28 cellular contexts compared by ENCODE assay signal in genomic region chr2:36423172-36423571, GRCh38.
DNase-seq lines count a peak whose midpoint lies in the region; ATAC-seq, FAIRE-seq and TF ChIP-seq lines count a peak whose summit lies in the region.
"Had no signal": no experiment of that assay in that cellular context is flagged by ENCODE, and none has a peak within 500 bp of the region (broad histone marks: within the 10 kb centered on the region; RNA-seq: fewer than 3 reads in every experiment).

No MANE protein-coding gene starts in this region.

- H3K4me1 ChIP-seq in left lung = peaks cover 0 to 3% of the 10 kb centered on the region in 2 donors
- H3K4me1 ChIP-seq in MM.1S (ENCODE audit: low read length) = no peaks in the 10 kb centered on the region
- H3K4me1 ChIP-seq: parathyroid adenoma, Peyer's patch, suprapubic skin had no signal

- H3K79me2 ChIP-seq in MM.1S (ENCODE audit: low read length) = no peaks in the 10 kb centered on the region

- peak; percentile 64 for ATAC-seq in left lung
- no peak for ATAC-seq in HG02610 (IDR thresholded peaks at IDR 0.05; ENCODE audit: unreplicated experiment)
- ATAC-seq: activated naive CD4-positive, alpha-beta T cell treated with anti-CD3 and anti-CD28 coated beads, Interleukin-2, amount 50 U/mL, for 72 hours; activated T-cell treated with anti-CD3 and anti-CD28 coated beads, Interleukin-2, amount 50 U/mL, for 72 hours; natural killer cell treated with Interleukin-12 subunit alpha and Interleukin-12 subunit beta and Interleukin-15 and Interleukin-18, amount 100 ng/mL, for 72 hours had no signal

- no peaks in the 10 kb centered on the region for H3K9me2 ChIP-seq in MM.1S (replicated peaks; ENCODE audit: insufficient read depth, low read length)

- TF ChIP-seq CTCF in left lung (IDR thresholded peaks at IDR 0.05) = no peak
- TF ChIP-seq CTCF in MM.1S (IDR thresholded peaks at IDR 0.05; ENCODE audit: low read length) = no peak

- H3K27ac ChIP-seq in left lung = no peak overlapping the region
- no peak overlapping the region for H3K27ac ChIP-seq in MM.1S (ENCODE audit: low read length)
- H3K27ac ChIP-seq: epithelial cell of prostate, parathyroid adenoma, Peyer's patch, SJSA1, suprapubic skin, vagina had no signal

- no peaks in the 10 kb centered on the region for H3F3A ChIP-seq in MM.1S (ENCODE audit: insufficient read depth, low read length)

- H3K27me3 ChIP-seq in left lung (no peaks in the 10 kb centered on the region), MM.1S (replicated peaks; ENCODE audit: insufficient read depth, low read length) (no peaks in the 10 kb centered on the region)
- H3K27me3 ChIP-seq: heart right ventricle, Peyer's patch, SJSA1, suprapubic skin, vagina had no signal

- H3K36me3 ChIP-seq in left lung (no peaks in the 10 kb centered on the region), MM.1S (replicated peaks; ENCODE audit: insufficient read depth, low read length) (no peaks in the 10 kb centered on the region)
- H3K36me3 ChIP-seq: HAP-1, Peyer's patch, suprapubic skin, vagina had no signal

- no peak overlapping the region for H3K4me2 ChIP-seq in MM.1S (ENCODE audit: low read depth, low read length)

- peak; percentile 53 for FAIRE-seq in G401.6 (lab: Jason Lieb, UNC)

- DNase-seq in NCI-H1105 treated with DMSO at 0.1 percent for 48 hours (lab: John Stamatoyannopoulos, UW) (peak; percentile 71), NCI-H748 (lab: John Stamatoyannopoulos, UW; ENCODE audit: unreplicated experiment) (peak; percentile 87), left lung (no peak), putamen (ENCODE audit: low spot score) (no peak), MM.1S (no peak)
- DNase-seq in activated T-cell treated with anti-CD3 and anti-CD28 coated beads, Interleukin-2, amount 50 U/mL, for 48 hours = no peak
- DNase-seq: activated CD4-positive, alpha-beta T cell treated with anti-CD3 and anti-CD28 coated beads for 4 hours; activated T-cell treated with anti-CD3 and anti-CD28 coated beads, Interleukin-2, amount 50 U/mL, for 72 hours; aorta; C1 segment of cervical spinal cord; caudate nucleus; GF-D8; heart right ventricle; Karpas-422; left ventricle myocardium superior; midbrain; NK-92 treated with Interleukin-12 subunit alpha and Interleukin-12 subunit beta, amount 100 ng/mL, for 24 hours; Peyer's patch had no signal

- H3K9ac ChIP-seq in MM.1S (ENCODE audit: low read length) = no peak overlapping the region
- H3K9ac ChIP-seq: parathyroid adenoma had no signal

- H2AFZ ChIP-seq in MM.1S (ENCODE audit: low read length) = no peak overlapping the region
- H2AFZ ChIP-seq: parathyroid adenoma had no signal

- no peaks in the 10 kb centered on the region for H3K9me3 ChIP-seq in left lung
- no peaks in the 10 kb centered on the region for H3K9me3 ChIP-seq in MM.1S (replicated peaks; ENCODE audit: insufficient read depth, low read length)
- H3K9me3 ChIP-seq: HAP-1, heart right ventricle, Peyer's patch, SJSA1, suprapubic skin, vagina had no signal

- no peaks in the 10 kb centered on the region for H4K20me1 ChIP-seq in MM.1S (ENCODE audit: insufficient read depth, low read length)

- intact Hi-C loops in left lung (cut with DNase I) = no loop called here

- H3K4me3 ChIP-seq in left lung = no peak overlapping the region
- H3K4me3 ChIP-seq in MM.1S (ENCODE audit: low read length) = no peak overlapping the region
- H3K4me3 ChIP-seq: HAP-1, heart right ventricle, Peyer's patch, SJSA1, suprapubic skin, vagina had no signal

Comparison
In these comparisons a context has a peak if more than half of its experiments do, and no peak if none do; other contexts are left out.
1. DNase-seq: peak in NCI-H1105 treated with DMSO at 0.1 percent for 48 hours (single experiment) and NCI-H748 (single experiment); none in left lung (0 of 2), putamen (single experiment), MM.1S (single experiment) and activated T-cell treated with anti-CD3 and anti-CD28 coated beads, Interleukin-2, amount 50 U/mL, for 48 hours (0 of 2).